6 cellular contexts compared by ENCODE assay signal in genomic region chr17:63911657-63912100, GRCh38. TPM values are rescaled to one million over a fixed set of nuclear protein-coding genes. Genes with fewer than 3 reads are reported as not detected.
DNase-seq lines count a peak whose midpoint lies in the region; ATAC-seq and TF ChIP-seq lines count a peak whose summit lies in the region.

No MANE protein-coding gene starts in this region.

- H3K4me3 Mint-ChIP-seq in natural killer cell: no peak overlapping the region

- peak; percentile 46 for DNase-seq in EH (ENCODE audit: low read depth)
- peak; percentile 60 for DNase-seq in OCI-M1 (lab: John Stamatoyannopoulos, UW)
- DNase-seq in ascending aorta (ENCODE audit: low spot score in 2 of 2): peak in 1 of 2 donors; percentile 64
- peak; percentile 60 for DNase-seq in natural killer cell
- no peak for DNase-seq in mucosa of gallbladder (ENCODE audit: low spot score)

- H3K27me3 Mint-ChIP-seq in natural killer cell (ENCODE audit: low read depth in 2 of 2): peaks cover 0 to 5% of the 10 kb centered on the region in 2 donors

- ATAC-seq in natural killer cell (peak; percentile 80 to 98 (median 92)), HG02973 (IDR thresholded peaks at IDR 0.05; ENCODE audit: unreplicated experiment) (no peak)

- no peak overlapping the region for H3K4me3 ChIP-seq in ascending aorta

- no peaks in the 10 kb centered on the region for H3K36me3 Mint-ChIP-seq in natural killer cell

- no peaks in the 10 kb centered on the region for H3K9me3 Mint-ChIP-seq in natural killer cell

- no peaks in the 10 kb centered on the region for H3K36me3 ChIP-seq in ascending aorta

- H3K4me1 Mint-ChIP-seq in natural killer cell: peaks cover 5% of the 10 kb centered on the region in 2 donors

- H3K27me3 ChIP-seq in ascending aorta: no peaks in the 10 kb centered on the region

- no peaks in the 10 kb centered on the region for H3K9me3 ChIP-seq in ascending aorta

- no peak overlapping the region for H3K27ac ChIP-seq in ascending aorta

- H3K4me1 ChIP-seq in ascending aorta: no peaks in the 10 kb centered on the region

- intact Hi-C loops in ascending aorta (cut with DNase I): no loop called here
- intact Hi-C loops in natural killer cell (cut with micrococcal nuclease): no loop called here

- TF ChIP-seq CTCF in ascending aorta (IDR thresholded peaks at IDR 0.05) (peak; percentile 40 to 94 (median 91)), natural killer cell (IDR thresholded peaks at IDR 0.05) (peak; percentile 79)

- H3K27ac Mint-ChIP-seq in natural killer cell: no peak overlapping the region

RNA-seq across cellular contexts. Expression of gene CSHL1, which starts 0.6 kb away (rescaled TPM):
- total RNA-seq in ascending aorta (not detected), natural killer cell (not detected), mucosa of gallbladder (not detected)

RNA-seq across cellular contexts. Expression of gene GH1, which starts 7.0 kb away (rescaled TPM):
- total RNA-seq in ascending aorta: not detected
- not detected for total RNA-seq in natural killer cell
- total RNA-seq in mucosa of gallbladder: not detected

RNA-seq across cellular contexts. Expression of gene CSH1, which starts 15.3 kb away (rescaled TPM):
- total RNA-seq in ascending aorta: not detected
- total RNA-seq in natural killer cell: not detected
- not detected for total RNA-seq in mucosa of gallbladder

RNA-seq across cellular contexts. Expression of gene CD79B, which starts 20.5 kb away (rescaled TPM):
- total RNA-seq in ascending aorta: not detected
- total RNA-seq in natural killer cell: 10 to 100 TPM; 26.9 to 28.9 (median 27.2) TPM
- total RNA-seq in mucosa of gallbladder: 3.4 TPM

RNA-seq across cellular contexts. Expression of gene GH2, which starts 29.9 kb away (rescaled TPM):
- total RNA-seq in ascending aorta: not detected
- not detected for total RNA-seq in natural killer cell
- not detected for total RNA-seq in mucosa of gallbladder
